Comparison of ENCODE assay signal across 20 cellular contexts in the genomic region with DNA sequence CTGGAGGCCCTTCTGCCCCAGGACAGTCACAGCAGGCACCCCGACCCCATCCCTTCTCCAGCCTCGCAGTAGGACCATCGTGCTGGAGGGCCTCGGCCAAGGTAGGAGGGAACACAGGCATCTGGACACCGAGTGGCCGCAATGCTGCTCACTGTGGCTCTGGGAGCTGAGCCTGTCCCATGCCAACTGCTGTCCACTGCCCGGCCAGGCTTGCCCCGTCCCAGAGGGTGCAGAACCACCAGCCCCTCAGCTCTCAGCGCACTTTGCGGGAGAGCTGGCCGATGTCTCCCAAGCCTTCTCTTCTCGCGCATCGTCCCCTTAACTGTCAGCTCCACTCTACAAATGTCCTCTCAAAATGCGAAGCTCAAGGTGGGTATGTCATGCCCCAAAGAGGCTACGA.
DNase-seq lines count a peak whose midpoint lies in the region; ATAC-seq and TF ChIP-seq lines count a peak whose summit lies in the region.
"Had no signal": no experiment of that assay in that cellular context is flagged by ENCODE, and none has a peak within 500 bp of the region (broad histone marks: within the 10 kb centered on the region; RNA-seq: fewer than 3 reads in every experiment).

No MANE protein-coding gene starts in this region.

- no peak overlapping the region for H4K91ac ChIP-seq in IMR-90 (ENCODE audit: insufficient read depth, low read depth, low read length)
- H4K91ac ChIP-seq in neuronal stem cell (ENCODE audit: low read depth, low read length, poor library complexity) = peak overlapping the region; percentile 56

- no peak overlapping the region for H3K27ac Mint-ChIP-seq in chondrocyte (ENCODE audit: unreplicated experiment)
- H3K27ac Mint-ChIP-seq: CD14-positive monocyte; CD4-positive, alpha-beta T cell; CD8-positive, alpha-beta T cell had no signal

- H3K23ac ChIP-seq in IMR-90 (ENCODE audit: low read depth, low read length) = no peak overlapping the region
- H3K23ac ChIP-seq in neuronal stem cell (ENCODE audit: low read depth, low read length, poor library complexity) = peak overlapping the region; percentile 44

- H2AK5ac ChIP-seq in IMR-90 (ENCODE audit: low read depth, low read length) (no peak overlapping the region), neuronal stem cell (ENCODE audit: low read depth, low read length) (no peak overlapping the region)

- no peak overlapping the region for H3K56ac ChIP-seq in IMR-90 (ENCODE audit: extremely low read depth, insufficient read depth, low read length)

- H3K9me3 ChIP-seq in IMR-90 (ENCODE audit: control insufficient read depth, insufficient read depth, low read length) (peaks cover 60% of the 10 kb centered on the region), neuronal stem cell (replicated peaks in 1 of 2; ENCODE audit: control insufficient read depth in 2 of 2, insufficient read depth in 1 of 2, low read depth in 1 of 2, low read length in 2 of 2) (peaks cover 0 to 2% of the 10 kb centered on the region in 2 donors), spleen (no peaks in the 10 kb centered on the region)
- H3K9me3 ChIP-seq: BE2C, BLaER1, Caco-2 had no signal

- no peak overlapping the region for H3K4me3 Mint-ChIP-seq in chondrocyte (ENCODE audit: unreplicated experiment)
- H3K4me3 Mint-ChIP-seq: CD14-positive monocyte; CD4-positive, alpha-beta T cell; CD8-positive, alpha-beta T cell had no signal

- H3K79me1 ChIP-seq in IMR-90 (ENCODE audit: low read depth in 1 of 2, low read length in 2 of 2) = no peaks in the 10 kb centered on the region
- no peaks in the 10 kb centered on the region for H3K79me1 ChIP-seq in neuronal stem cell (ENCODE audit: low read depth, low read length)

- H3K9me1 ChIP-seq in IMR-90 (ENCODE audit: insufficient read depth, low read length) = no peaks in the 10 kb centered on the region

- BruUV-seq in IMR-90 (replicated peaks; lab: Mats Ljungman, UMichigan) = no TSS peak

- POLR2A ChIA-PET in IMR-90 (lab: Charles Lee; ENCODE audit: unreplicated experiment) = no interaction called here

- H3K27ac ChIP-seq in IMR-90 (ENCODE audit: insufficient read depth, low read length) (no peak overlapping the region), neuronal stem cell (replicated peaks; ENCODE audit: low read length) (no peak overlapping the region), spleen (no peak overlapping the region)
- H3K27ac ChIP-seq: BLaER1 had no signal

- H3K9ac ChIP-seq in IMR-90 (ENCODE audit: low read depth, low read length) (no peak overlapping the region), neuronal stem cell (ENCODE audit: low read depth, low read length, poor library complexity) (peak overlapping the region; percentile 1)
- H3K9ac ChIP-seq: BLaER1 had no signal

- H3K4me1 ChIP-seq in IMR-90 (ENCODE audit: control insufficient read depth, insufficient read depth, low read length) = no peaks in the 10 kb centered on the region
- peaks cover 0 to 5% of the 10 kb centered on the region in 2 donors for H3K4me1 ChIP-seq in neuronal stem cell (ENCODE audit: control insufficient read depth in 2 of 2, insufficient read depth in 1 of 2, low read depth in 1 of 2, low read length in 2 of 2)
- no peaks in the 10 kb centered on the region for H3K4me1 ChIP-seq in spleen
- H3K4me1 ChIP-seq: BE2C, Caco-2 had no signal

- H2BK15ac ChIP-seq in IMR-90 (ENCODE audit: low read depth, low read length) (no peak overlapping the region), neuronal stem cell (ENCODE audit: low read length) (no peak overlapping the region)

- 77% methylated on average over 5 of the region's 16 CpGs; no CpG with 5 or more reads in 1 of the 2 experiments for WGBS in IMR-90 (ENCODE audit: extremely low coverage in 2 of 2, insufficient read length in 1 of 2), 2 experiments
- no CpG with 5 or more reads among the region's 16 CpGs for WGBS in neuronal stem cell (ENCODE audit: extremely low coverage in 2 of 2, insufficient read length in 2 of 2, insufficient replicate concordance in 1 of 2), 2 donors
- 89 to 95% (median 91%) methylated on average over 10 to 16 of the region's 16 CpGs for WGBS in spleen, 5 donors

- peak overlapping the region; percentile 51 for H2AFZ ChIP-seq in IMR-90 (replicated peaks; ENCODE audit: low read length, poor library complexity)
- no peak overlapping the region for H2AFZ ChIP-seq in neuronal stem cell (ENCODE audit: low read length)

- H4K5ac ChIP-seq in IMR-90 (ENCODE audit: low read depth, low read length) = no peak overlapping the region

- no peak overlapping the region for H2BK20ac ChIP-seq in IMR-90 (ENCODE audit: low read depth, low read length)

- H3K4me3 ChIP-seq in IMR-90 (ENCODE audit: insufficient read depth, low read depth, low read length) (no peak overlapping the region), neuronal stem cell (ENCODE audit: low read length in 2 of 2) (no peak overlapping the region), spleen (no peak overlapping the region)
- H3K4me3 ChIP-seq: BLaER1, GM12878 had no signal

- TF ChIP-seq POLR2A in IMR-90 (IDR thresholded peaks at IDR 0.05; ENCODE audit: low read depth, low read length) (no peak), spleen (IDR thresholded peaks at IDR 0.05) (no peak)

- H2BK5ac ChIP-seq in IMR-90 (ENCODE audit: low read depth, low read length, poor library complexity, severe bottlenecking) = no peak overlapping the region
- H2BK5ac ChIP-seq in neuronal stem cell (ENCODE audit: low read length) = no peak overlapping the region

- no peak for DNase-seq in IMR-90
- peak; percentile 72 for DNase-seq in chondrocyte (ENCODE audit: low spot score)
- no peak for DNase-seq in neuronal stem cell (ENCODE audit: low spot score)
- DNase-seq in spleen = peak; percentile 68
- no peak for DNase-seq in GM03348 (ENCODE audit: low spot score)
- DNase-seq in CD1c-positive myeloid dendritic cell (ENCODE audit: extremely low spot score) = no peak
- no peak for DNase-seq in NCI-H1092 treated with DMSO at 0.1 percent for 48 hours (lab: John Stamatoyannopoulos, UW)
- DNase-seq: 8988T; ACHN; BE2C; C1 segment of cervical spinal cord; Caco-2; Calu3; CD4-positive, alpha-beta T cell; CD8-positive, alpha-beta T cell; DMS79 treated with DMSO at 0.1 percent for 48 hours; GF-D8 had no signal

- ATAC-seq in IMR-90 (ENCODE audit: low read depth) = no peak
- ATAC-seq: CD8-positive, alpha-beta T cell; GM12878 had no signal

- no peaks in the 10 kb centered on the region for H3K36me3 Mint-ChIP-seq in chondrocyte (ENCODE audit: low read depth)
- H3K36me3 Mint-ChIP-seq: CD14-positive monocyte; CD8-positive, alpha-beta T cell had no signal

- H3K9me3 Mint-ChIP-seq in chondrocyte (ENCODE audit: low read depth) = no peaks in the 10 kb centered on the region
- H3K9me3 Mint-ChIP-seq: CD4-positive, alpha-beta T cell; CD8-positive, alpha-beta T cell had no signal

- H3K14ac ChIP-seq in IMR-90 (replicated peaks; ENCODE audit: low read depth, low read length) (no peak overlapping the region), neuronal stem cell (ENCODE audit: low read length) (no peak overlapping the region)

- H2AK9ac ChIP-seq in IMR-90 (replicated peaks; ENCODE audit: low read depth, low read length, poor library complexity) = no peak overlapping the region

- intact Hi-C loops in IMR-90 (cut with micrococcal nuclease) = no loop called here
- intact Hi-C loops in spleen (cut with DNase I; ENCODE audit: low total_unique reads) = no loop called here

- no peaks in the 10 kb centered on the region for H3K36me3 ChIP-seq in IMR-90 (ENCODE audit: control insufficient read depth, insufficient read depth, low read length)
- no peaks in the 10 kb centered on the region for H3K36me3 ChIP-seq in neuronal stem cell (replicated peaks in 1 of 2; ENCODE audit: control insufficient read depth in 2 of 2, insufficient read depth in 2 of 2, low read length in 2 of 2)
- no peaks in the 10 kb centered on the region for H3K36me3 ChIP-seq in spleen
- H3K36me3 ChIP-seq: BE2C, BLaER1 had no signal

- H3K4me1 Mint-ChIP-seq in chondrocyte (ENCODE audit: low read depth) = no peaks in the 10 kb centered on the region
- H3K4me1 Mint-ChIP-seq: CD14-positive monocyte had no signal

- H2BK12ac ChIP-seq in neuronal stem cell (ENCODE audit: low read length) = no peak overlapping the region

- dilution Hi-C loops in IMR-90 (cut with HindIII; ENCODE audit: low sequenced_read_pairs, unreplicated experiment) = no loop called here

- CTCF ChIA-PET in IMR-90 (lab: Yijun Ruan, JAX) = no interaction called here

- H3K18ac ChIP-seq in IMR-90 (ENCODE audit: low read depth, low read length) (no peak overlapping the region), neuronal stem cell (ENCODE audit: low read length) (peak overlapping the region; percentile 80)

- no peak overlapping the region for H4K8ac ChIP-seq in IMR-90 (ENCODE audit: low read depth in 2 of 2, low read length in 2 of 2)
- no peak overlapping the region for H4K8ac ChIP-seq in neuronal stem cell (ENCODE audit: low read depth, low read length)

- TF ChIP-seq CTCF in IMR-90 (conservative IDR thresholded peaks at IDR 0.05; ENCODE audit: low read depth, low read length) (no peak), chondrocyte (IDR thresholded peaks at IDR 0.05) (no peak), spleen (IDR thresholded peaks at IDR 0.05 in 8 of 11, conservative IDR thresholded peaks at IDR 0.05 in 3 of 11) (no peak)

- in situ Hi-C loops in IMR-90 (cut with MboI; ENCODE audit: low sequenced_read_pairs) = no loop called here

- H3K27me3 Mint-ChIP-seq in chondrocyte (ENCODE audit: low read depth) = peaks cover 31% of the 10 kb centered on the region
- H3K27me3 Mint-ChIP-seq: CD4-positive, alpha-beta T cell had no signal

- H3K4me2 ChIP-seq in IMR-90 (ENCODE audit: low read depth, low read length) (no peak overlapping the region), neuronal stem cell (ENCODE audit: insufficient read depth, low read length, poor library complexity, severe bottlenecking) (no peak overlapping the region)
- H3K4me2 ChIP-seq: BLaER1 had no signal

- H2BK120ac ChIP-seq in IMR-90 (ENCODE audit: low read depth, low read length) (no peak overlapping the region), neuronal stem cell (ENCODE audit: low read depth, low read length) (no peak overlapping the region)

- TF ChIP-seq RAD21 in IMR-90 (IDR thresholded peaks at IDR 0.05; ENCODE audit: low read length) = no peak

- no peak overlapping the region for H3K4ac ChIP-seq in IMR-90 (ENCODE audit: low read depth, low read length)
- no peak overlapping the region for H3K4ac ChIP-seq in neuronal stem cell (ENCODE audit: low read length)

- H4K20me1 ChIP-seq in IMR-90 (ENCODE audit: insufficient read depth, low read length) = no peaks in the 10 kb centered on the region
- H4K20me1 ChIP-seq: BLaER1 had no signal

- H3K27me3 ChIP-seq in IMR-90 (ENCODE audit: control insufficient read depth, insufficient read depth, low read length) (no peaks in the 10 kb centered on the region), neuronal stem cell (ENCODE audit: control insufficient read depth in 3 of 3, insufficient read depth in 3 of 3, low read depth in 1 of 3, low read length in 3 of 3) (no peaks in the 10 kb centered on the region), spleen (replicated peaks in 1 of 7) (peaks cover 0 to 24% (median 0%) of the 10 kb centered on the region in 7 donors)
- H3K27me3 ChIP-seq: BE2C, BLaER1 had no signal

TF ChIP-seq in IMR-90, 13 proteins besides CTCF, POLR2A, EP300 and RAD21 (continues in another document):
- TF ChIP-seq SMC3 (IDR thresholded peaks at IDR 0.05; ENCODE audit: low read depth, low read length) (no peak), RCOR1 (IDR thresholded peaks at IDR 0.05; ENCODE audit: insufficient replicate concordance, low read length) (no peak)

Comparison
In these comparisons a context has a peak if more than half of its experiments do, and no peak if none do; other contexts are left out.
1. DNase-seq: peak in chondrocyte (single experiment) and spleen (single experiment); none in IMR-90 (single experiment), neuronal stem cell (single experiment), GM03348 (single experiment), CD1c-positive myeloid dendritic cell (single experiment) and NCI-H1092 treated with DMSO at 0.1 percent for 48 hours (single experiment).